ENCODE assay signal across 14 cellular contexts in genomic region chr11:44892843-44893242, GRCh38.
"Had no signal": no experiment of that assay in that cellular context is flagged by ENCODE, and none has a peak within 500 bp of the region (broad histone marks: within the 10 kb centered on the region; RNA-seq: fewer than 3 reads in every experiment).

No MANE protein-coding gene starts in this region.

- H3K27me3 ChIP-seq: SJCRH30, upper lobe of right lung had no signal

- H3K27me3 Mint-ChIP-seq: T-helper 17 cell had no signal

- ATAC-seq: T-helper 17 cell, upper lobe of right lung had no signal

- H3K9me3 Mint-ChIP-seq: activated CD4-positive, alpha-beta T cell treated with anti-CD3 and anti-CD28 coated beads, Interleukin-2, amount 10 ng/mL, durations not matched to agents 7 days and 5 days; activated T-helper 1 cell treated with anti-CD3 and anti-CD28 coated beads, Interleukin-12 subunit alpha, Interleukin-12 subunit beta, Interleukin-2, Interleukin-4 antibody, amounts not matched to agents 30 ng/mL and 10 ng/mL and 1 ng/mL, durations not matched to agents 14 hours and 24 hours and 36 hours; nephron had no signal

- H3K27ac Mint-ChIP-seq: activated CD4-positive, alpha-beta T cell treated with anti-CD3 and anti-CD28 coated beads, Interleukin-2, amount 10 ng/mL, durations not matched to agents 7 days and 5 days; T-helper 17 cell had no signal

- H3K4me1 ChIP-seq: upper lobe of right lung had no signal

- H3K36me3 ChIP-seq: SJCRH30, upper lobe of right lung had no signal

- H3K4me3 ChIP-seq: SJCRH30, upper lobe of right lung had no signal

- DNase-seq: activated CD4-positive, alpha-beta T cell treated with anti-CD3 and anti-CD28 coated beads, Interleukin-2, amount 10 ng/mL, durations not matched to agents 7 days and 5 days; activated CD4-positive, CD25-positive, alpha-beta regulatory T cell; activated CD8-positive, alpha-beta memory T cell treated with anti-CD3 and anti-CD28 coated beads for 24 hours; activated naive CD4-positive, alpha-beta T cell; erythroblast; kidney; mesenchymal stem cell; stimulated activated CD4-positive, alpha-beta T cell treated with anti-CD3 and anti-CD28 coated beads, Interleukin-4, amount 100 ng/mL, for 24 hours; stimulated activated naive CD4-positive, alpha-beta T cell treated with Interleukin-2 at 50 U/mL for 16 hours; T-helper 17 cell; upper lobe of right lung had no signal

- H3K4me3 Mint-ChIP-seq: activated CD4-positive, alpha-beta T cell treated with anti-CD3 and anti-CD28 coated beads, Interleukin-2, amount 10 ng/mL, durations not matched to agents 7 days and 5 days; activated T-helper 1 cell treated with anti-CD3 and anti-CD28 coated beads, Interleukin-12 subunit alpha, Interleukin-12 subunit beta, Interleukin-2, Interleukin-4 antibody, amounts not matched to agents 30 ng/mL and 10 ng/mL and 1 ng/mL, durations not matched to agents 14 hours and 24 hours and 36 hours; nephron; T-helper 17 cell had no signal

- H3K4me1 Mint-ChIP-seq: activated CD4-positive, alpha-beta T cell treated with anti-CD3 and anti-CD28 coated beads, Interleukin-2, amount 10 ng/mL, durations not matched to agents 7 days and 5 days had no signal

- H3K27ac ChIP-seq: upper lobe of right lung had no signal

- H3K9me3 ChIP-seq: SJCRH30, upper lobe of right lung had no signal
